ENCODE assay signal across 20 cellular contexts in the genomic region with DNA sequence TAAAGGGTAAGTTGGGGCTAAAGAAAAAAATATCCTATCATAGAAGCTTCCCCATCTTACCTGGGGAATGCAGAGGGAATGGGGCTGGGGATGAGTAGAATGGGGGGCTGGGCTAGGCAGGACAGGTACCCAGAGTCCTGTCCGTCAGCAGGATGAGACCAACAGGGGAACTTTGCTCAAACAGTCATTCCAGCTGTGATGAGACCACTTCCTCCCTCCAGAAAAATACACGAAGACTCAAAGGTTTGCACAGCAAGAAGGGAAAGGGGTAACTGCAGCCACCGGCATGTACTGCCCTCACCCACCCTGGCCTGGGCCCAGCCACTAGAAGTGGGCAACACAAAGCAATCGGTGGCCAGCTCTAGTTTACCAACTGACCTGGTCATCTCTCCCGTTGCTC. TPM values are rescaled to one million over a fixed set of nuclear protein-coding genes. Genes with fewer than 3 reads are reported as not detected.
DNase-seq lines count a peak whose midpoint lies in the region; ATAC-seq and TF ChIP-seq lines count a peak whose summit lies in the region.
"Had no signal": no experiment of that assay in that cellular context is flagged by ENCODE, and none has a peak within 500 bp of the region (broad histone marks: within the 10 kb centered on the region; RNA-seq: fewer than 3 reads in every experiment).

No MANE protein-coding gene starts in this region.

- peaks cover 41% of the 10 kb centered on the region for H3K36me3 Mint-ChIP-seq in T-helper 1 cell treated with Interleukin-12 subunit alpha and Interleukin-12 subunit beta and Interleukin-4 antibody, amounts not matched to agents 30 μg/mL and 1 μg/mL, for 36 hours (ENCODE audit: low read depth)
- H3K36me3 Mint-ChIP-seq in central memory CD8-positive, alpha-beta T cell (ENCODE audit: insufficient read depth) = peaks cover 50% of the 10 kb centered on the region

- TF ChIP-seq CTCF in HL-60 (IDR thresholded peaks at IDR 0.05; ENCODE audit: insufficient read depth, low read length) (no peak), sigmoid colon (IDR thresholded peaks at IDR 0.05) (no peak)

- peak overlapping the region; percentile 71 for H3K27ac Mint-ChIP-seq in T-helper 1 cell treated with Interleukin-12 subunit alpha and Interleukin-12 subunit beta and Interleukin-4 antibody, amounts not matched to agents 30 μg/mL and 1 μg/mL, for 36 hours
- H3K27ac Mint-ChIP-seq in central memory CD8-positive, alpha-beta T cell (ENCODE audit: low read depth) = peak overlapping the region; percentile 92

- no peaks in the 10 kb centered on the region for H3K9me3 ChIP-seq in sigmoid colon

- H3K36me3 ChIP-seq in sigmoid colon = no peaks in the 10 kb centered on the region

- no peak for TF ChIP-seq POLR2A in sigmoid colon (IDR thresholded peaks at IDR 0.05)

- peaks cover 0 to 75% (median 62%) of the 10 kb centered on the region in 4 donors for H3K4me1 ChIP-seq in sigmoid colon

- TF ChIP-seq EP300 in sigmoid colon (IDR thresholded peaks at IDR 0.05) = no peak

- H3K27me3 ChIP-seq in HL-60 (ENCODE audit: insufficient read depth, poor library complexity, severe bottlenecking) = no peaks in the 10 kb centered on the region
- H3K27me3 ChIP-seq in sigmoid colon = no peaks in the 10 kb centered on the region

- H3K27ac ChIP-seq in HL-60 (replicated peaks) (peak overlapping the region; percentile 40), sigmoid colon (peak overlapping the region; percentile 83 to 88 (median 84))
- H3K27ac ChIP-seq: C4-2B had no signal

- H3K4me3 ChIP-seq in HL-60 (replicated peaks; ENCODE audit: insufficient read depth, low read length) (no peak overlapping the region), sigmoid colon (no peak overlapping the region)

- H3K9me3 Mint-ChIP-seq in T-helper 1 cell treated with Interleukin-12 subunit alpha and Interleukin-12 subunit beta and Interleukin-4 antibody, amounts not matched to agents 30 μg/mL and 1 μg/mL, for 36 hours = peaks cover 6% of the 10 kb centered on the region
- no peaks in the 10 kb centered on the region for H3K9me3 Mint-ChIP-seq in central memory CD8-positive, alpha-beta T cell

- no peak overlapping the region for H3K4me3 Mint-ChIP-seq in T-helper 1 cell treated with Interleukin-12 subunit alpha and Interleukin-12 subunit beta and Interleukin-4 antibody, amounts not matched to agents 30 μg/mL and 1 μg/mL, for 36 hours
- H3K4me3 Mint-ChIP-seq in central memory CD8-positive, alpha-beta T cell = peak overlapping the region; percentile 33

- WGBS in sigmoid colon, 2 donors = 66 to 87% methylated on average over 5 of the region's 5 CpGs

- H3K4me1 Mint-ChIP-seq in T-helper 1 cell treated with Interleukin-12 subunit alpha and Interleukin-12 subunit beta and Interleukin-4 antibody, amounts not matched to agents 30 μg/mL and 1 μg/mL, for 36 hours (ENCODE audit: low read depth) = peaks cover 44% of the 10 kb centered on the region
- peaks cover 64% of the 10 kb centered on the region for H3K4me1 Mint-ChIP-seq in central memory CD8-positive, alpha-beta T cell

- ATAC-seq in central memory CD8-positive, alpha-beta T cell (replicated peaks; ENCODE audit: extremely low read depth, poor library complexity, severe bottlenecking) = no peak
- ATAC-seq in GM18498 (IDR thresholded peaks at IDR 0.05; ENCODE audit: unreplicated experiment) = no peak
- ATAC-seq: PC-3, SK-N-SH treated with all-trans-retinoic acid at 6 μM for 48 hours had no signal

- intact Hi-C loops in sigmoid colon (cut with DNase I) = loop anchor here (5.0 kb wide), 2 partner anchors 34 to 49 kb away; a partner anchor contains a TSS

- DNase-seq in T-helper 1 cell (no peak), HL-60 (ENCODE audit: low read depth in 1 of 2, low spot score in 1 of 2) (no peak), sigmoid colon (no peak), DMS 273 treated with DMSO at 0.1 percent for 48 hours (lab: John Stamatoyannopoulos, UW) (no peak), hypothalamus (lab: John Stamatoyannopoulos, UW) (no peak)
- no peak for DNase-seq in central memory CD8-positive, alpha-beta T cell (ENCODE audit: low spot score in 2 of 2)
- DNase-seq: 8988T, activated gamma-delta T cell, erythroblast, IMR-90, mesenchymal stem cell, NCI-H1048, NCI-H2107, NCI-H69, PC-3, trophoblast cell had no signal

- no peaks in the 10 kb centered on the region for H3K27me3 Mint-ChIP-seq in T-helper 1 cell treated with Interleukin-12 subunit alpha and Interleukin-12 subunit beta and Interleukin-4 antibody, amounts not matched to agents 30 μg/mL and 1 μg/mL, for 36 hours (ENCODE audit: low read depth)
- H3K27me3 Mint-ChIP-seq in central memory CD8-positive, alpha-beta T cell = no peaks in the 10 kb centered on the region

RNA-seq across cellular contexts. Expression of a gene that starts 20.7 kb away (rescaled TPM):
- 10 to 100 TPM; 13.0 to 34.9 (median 20.0) TPM for total RNA-seq in sigmoid colon
- 10 to 100 TPM; 24.0 to 59.7 (median 26.6) TPM for polyA plus RNA-seq in sigmoid colon

RNA-seq across cellular contexts. Expression of a gene that starts 35.5 kb away (rescaled TPM):
- 10 to 100 TPM; 11.1 to 34.6 (median 27.4) TPM for total RNA-seq in sigmoid colon
- polyA plus RNA-seq in sigmoid colon = 10 to 100 TPM in 1 of 3 donors, 1 to 10 TPM in 2; 3.5 to 15.6 (median 9.6) TPM

RNA-seq across cellular contexts. Expression of a gene that starts 50.5 kb away (rescaled TPM):
- total RNA-seq in sigmoid colon = 100 to 1,000 TPM; 226 to 332 (median 280) TPM
- polyA plus RNA-seq in sigmoid colon = 10 to 100 TPM; 33.0 to 38.9 (median 35.6) TPM
